ENCODE assay signal across 1 cellular context in genomic region chr2:11637546-11637945, GRCh38.
TF ChIP-seq lines count a peak whose summit lies in the region.

No MANE protein-coding gene starts in this region.

TF ChIP-seq in HepG2, 621 proteins besides CTCF, POLR2A, EP300 and RAD21:
- no peak for TF ChIP-seq THAP7 (CRISPR knock-in tag; IDR thresholded peaks at IDR 0.05)
- no peak for TF ChIP-seq NFIC (IDR thresholded peaks at IDR 0.05; ENCODE audit: low read length)
- TF ChIP-seq, protein P1, sequence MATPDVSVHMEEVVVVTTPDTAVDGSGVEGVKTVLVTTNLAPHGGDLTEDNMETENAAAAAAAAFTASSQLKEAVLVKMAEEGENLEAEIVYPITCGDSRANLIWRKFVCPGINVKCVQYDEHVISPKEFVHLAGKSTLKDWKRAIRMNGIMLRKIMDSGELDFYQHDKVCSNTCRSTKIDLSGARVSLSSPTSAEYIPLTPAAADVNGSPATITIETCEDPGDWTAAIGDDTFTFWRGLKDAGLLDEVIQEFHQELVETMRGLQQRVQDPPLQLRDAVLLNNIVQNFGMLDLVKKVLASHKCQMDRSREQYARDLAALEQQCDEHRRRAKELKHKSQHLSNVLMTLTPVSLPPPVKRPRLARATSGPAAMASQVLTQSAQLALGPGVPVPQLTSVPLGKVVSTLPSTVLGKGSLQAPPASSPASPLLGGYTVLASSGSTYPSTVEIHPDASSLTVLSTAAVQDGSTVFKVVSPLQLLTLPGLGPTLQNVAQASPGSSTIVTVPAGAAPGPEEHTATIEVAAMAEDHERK (CRISPR knock-in tag; IDR thresholded peaks at IDR 0.05; ENCODE audit: low read depth): no peak
- TF ChIP-seq ZNF773 (CRISPR knock-in tag; IDR thresholded peaks at IDR 0.05; ENCODE audit: borderline replicate concordance): no peak
- TF ChIP-seq HNRNPK (IDR thresholded peaks at IDR 0.05; ENCODE audit: low read depth, low read length, poor library complexity, severe bottlenecking): no peak
- no peak for TF ChIP-seq BRF2 (CRISPR knock-in tag; IDR thresholded peaks at IDR 0.05)
- TF ChIP-seq, protein P2, sequence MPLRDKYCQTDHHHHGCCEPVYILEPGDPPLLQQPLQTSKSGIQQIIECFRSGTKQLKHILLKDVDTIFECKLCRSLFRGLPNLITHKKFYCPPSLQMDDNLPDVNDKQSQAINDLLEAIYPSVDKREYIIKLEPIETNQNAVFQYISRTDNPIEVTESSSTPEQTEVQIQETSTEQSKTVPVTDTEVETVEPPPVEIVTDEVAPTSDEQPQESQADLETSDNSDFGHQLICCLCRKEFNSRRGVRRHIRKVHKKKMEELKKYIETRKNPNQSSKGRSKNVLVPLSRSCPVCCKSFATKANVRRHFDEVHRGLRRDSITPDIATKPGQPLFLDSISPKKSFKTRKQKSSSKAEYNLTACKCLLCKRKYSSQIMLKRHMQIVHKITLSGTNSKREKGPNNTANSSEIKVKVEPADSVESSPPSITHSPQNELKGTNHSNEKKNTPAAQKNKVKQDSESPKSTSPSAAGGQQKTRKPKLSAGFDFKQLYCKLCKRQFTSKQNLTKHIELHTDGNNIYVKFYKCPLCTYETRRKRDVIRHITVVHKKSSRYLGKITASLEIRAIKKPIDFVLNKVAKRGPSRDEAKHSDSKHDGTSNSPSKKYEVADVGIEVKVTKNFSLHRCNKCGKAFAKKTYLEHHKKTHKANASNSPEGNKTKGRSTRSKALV (CRISPR knock-in tag; IDR thresholded peaks at IDR 0.05): no peak
- TF ChIP-seq CEBPB (IDR thresholded peaks at IDR 0.05; ENCODE audit: borderline replicate concordance, low read depth, low read length): no peak
- TF ChIP-seq CREM (IDR thresholded peaks at IDR 0.05): no peak
- no peak for TF ChIP-seq CREM (CRISPR knock-in tag; IDR thresholded peaks at IDR 0.05)
- TF ChIP-seq, protein P3, sequence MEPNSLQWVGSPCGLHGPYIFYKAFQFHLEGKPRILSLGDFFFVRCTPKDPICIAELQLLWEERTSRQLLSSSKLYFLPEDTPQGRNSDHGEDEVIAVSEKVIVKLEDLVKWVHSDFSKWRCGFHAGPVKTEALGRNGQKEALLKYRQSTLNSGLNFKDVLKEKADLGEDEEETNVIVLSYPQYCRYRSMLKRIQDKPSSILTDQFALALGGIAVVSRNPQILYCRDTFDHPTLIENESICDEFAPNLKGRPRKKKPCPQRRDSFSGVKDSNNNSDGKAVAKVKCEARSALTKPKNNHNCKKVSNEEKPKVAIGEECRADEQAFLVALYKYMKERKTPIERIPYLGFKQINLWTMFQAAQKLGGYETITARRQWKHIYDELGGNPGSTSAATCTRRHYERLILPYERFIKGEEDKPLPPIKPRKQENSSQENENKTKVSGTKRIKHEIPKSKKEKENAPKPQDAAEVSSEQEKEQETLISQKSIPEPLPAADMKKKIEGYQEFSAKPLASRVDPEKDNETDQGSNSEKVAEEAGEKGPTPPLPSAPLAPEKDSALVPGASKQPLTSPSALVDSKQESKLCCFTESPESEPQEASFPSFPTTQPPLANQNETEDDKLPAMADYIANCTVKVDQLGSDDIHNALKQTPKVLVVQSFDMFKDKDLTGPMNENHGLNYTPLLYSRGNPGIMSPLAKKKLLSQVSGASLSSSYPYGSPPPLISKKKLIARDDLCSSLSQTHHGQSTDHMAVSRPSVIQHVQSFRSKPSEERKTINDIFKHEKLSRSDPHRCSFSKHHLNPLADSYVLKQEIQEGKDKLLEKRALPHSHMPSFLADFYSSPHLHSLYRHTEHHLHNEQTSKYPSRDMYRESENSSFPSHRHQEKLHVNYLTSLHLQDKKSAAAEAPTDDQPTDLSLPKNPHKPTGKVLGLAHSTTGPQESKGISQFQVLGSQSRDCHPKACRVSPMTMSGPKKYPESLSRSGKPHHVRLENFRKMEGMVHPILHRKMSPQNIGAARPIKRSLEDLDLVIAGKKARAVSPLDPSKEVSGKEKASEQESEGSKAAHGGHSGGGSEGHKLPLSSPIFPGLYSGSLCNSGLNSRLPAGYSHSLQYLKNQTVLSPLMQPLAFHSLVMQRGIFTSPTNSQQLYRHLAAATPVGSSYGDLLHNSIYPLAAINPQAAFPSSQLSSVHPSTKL (CRISPR knock-in tag; IDR thresholded peaks at IDR 0.05): no peak
